In the genomic region with DNA sequence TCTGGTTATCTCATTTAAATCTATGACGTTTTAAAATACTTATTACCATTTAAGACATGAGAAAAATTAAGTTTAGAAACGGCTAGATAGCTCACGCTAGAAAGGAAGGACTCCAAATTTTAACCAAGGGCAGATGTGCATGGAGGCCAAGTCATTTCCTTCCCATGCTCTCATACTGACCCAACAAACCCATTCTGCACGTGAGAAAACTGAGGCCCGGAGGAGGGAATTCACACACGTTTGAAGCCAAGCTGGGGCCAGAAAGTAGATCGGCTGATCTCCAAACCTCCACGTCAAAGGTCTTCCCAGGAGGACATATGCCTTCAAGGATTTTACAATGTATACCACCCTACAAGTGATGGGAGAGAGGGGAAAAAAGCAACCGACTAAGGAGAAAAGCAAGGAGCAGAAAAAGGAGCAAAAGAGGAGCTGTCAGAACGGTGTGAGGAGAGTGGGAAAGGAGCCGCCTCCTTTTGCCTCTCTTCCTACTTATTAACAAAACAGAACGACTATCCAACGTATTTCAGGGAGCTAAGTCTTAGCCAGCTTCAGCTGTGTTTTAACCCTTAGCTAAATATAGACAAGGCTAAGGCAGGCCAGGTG, we compare ENCODE assay signal across 8 cellular contexts. TPM values are rescaled to one million over a fixed set of nuclear protein-coding genes. Genes with fewer than 3 reads are reported as not detected.
DNase-seq lines count a peak whose midpoint lies in the region; ATAC-seq, FAIRE-seq and TF ChIP-seq lines count a peak whose summit lies in the region.

No MANE protein-coding gene starts in this region.

- POLR2A ChIA-PET in activated CD8-positive, alpha-beta T cell treated with anti-CD3 and anti-CD28 coated beads for 36 hours (lab: Charles Lee): interaction anchor here (1.0 to 1.3 kb wide), 3 partner anchors 13 to 24 kb away, joined by 3 to 5 read pairs (median 4); no protein-coding TSS in a partner anchor

- WGBS in hepatocyte (ENCODE audit: low lambda C conversion rate, missing lambda C conversion rate): 33% methylated on average over 13 of the region's 13 CpGs
- WGBS in smooth muscle cell (ENCODE audit: low lambda C conversion rate): 42% methylated on average over 13 of the region's 13 CpGs

- TF ChIP-seq CTCF in activated CD8-positive, alpha-beta T cell treated with anti-CD3 and anti-CD28 coated beads for 36 hours (IDR thresholded peaks at IDR 0.05): no peak
- TF ChIP-seq CTCF in hepatocyte (IDR thresholded peaks at IDR 0.05; ENCODE audit: poor library complexity) (no peak), smooth muscle cell (IDR thresholded peaks at IDR 0.05; ENCODE audit: borderline replicate concordance, insufficient read depth, poor library complexity, severe bottlenecking) (no peak)

- peaks cover 27% of the 10 kb centered on the region for H4K20me1 ChIP-seq in hepatocyte (ENCODE audit: insufficient read depth, poor library complexity, severe bottlenecking)
- peaks cover 21% of the 10 kb centered on the region for H4K20me1 ChIP-seq in smooth muscle cell (ENCODE audit: low read depth)

- H3K4me1 ChIP-seq in hepatocyte (ENCODE audit: insufficient read depth) (no peaks in the 10 kb centered on the region), smooth muscle cell (ENCODE audit: low read depth) (peaks cover 9% of the 10 kb centered on the region)

- H3K4me2 ChIP-seq in hepatocyte (peak overlapping the region; percentile 76), smooth muscle cell (peak overlapping the region; percentile 99)

- CTCF ChIA-PET in activated CD8-positive, alpha-beta T cell treated with anti-CD3 and anti-CD28 coated beads for 36 hours (lab: Charles Lee): interaction anchor here (0.6 to 1.5 kb wide), 7 partner anchors 8 to 96 kb away, joined by 3 to 8 read pairs (median 5); no protein-coding TSS in a partner anchor

- H3K36me3 Mint-ChIP-seq in activated CD8-positive, alpha-beta T cell treated with anti-CD3 and anti-CD28 coated beads for 36 hours (ENCODE audit: low read depth): peaks cover 30% of the 10 kb centered on the region

- FAIRE-seq in GM12891 (lab: Jason Lieb, UNC): no peak

- H3K9me3 Mint-ChIP-seq in activated CD8-positive, alpha-beta T cell treated with anti-CD3 and anti-CD28 coated beads for 36 hours: no peaks in the 10 kb centered on the region

- H3K79me2 ChIP-seq in hepatocyte (peaks cover 35% of the 10 kb centered on the region), smooth muscle cell (ENCODE audit: low read depth) (peaks cover 30% of the 10 kb centered on the region)

- H3K27me3 Mint-ChIP-seq in activated CD8-positive, alpha-beta T cell treated with anti-CD3 and anti-CD28 coated beads for 36 hours: no peaks in the 10 kb centered on the region

- H3K9ac ChIP-seq in smooth muscle cell (ENCODE audit: low read depth): peak overlapping the region; percentile 73

- H3K9me2 ChIP-seq in hepatocyte (replicated peaks; ENCODE audit: insufficient read depth): no peaks in the 10 kb centered on the region

- H3K27ac Mint-ChIP-seq in activated CD8-positive, alpha-beta T cell treated with anti-CD3 and anti-CD28 coated beads for 36 hours: peak overlapping the region; percentile 91

- peak overlapping the region; percentile 87 for H2AFZ ChIP-seq in hepatocyte
- H2AFZ ChIP-seq in smooth muscle cell (ENCODE audit: low read depth): peak overlapping the region; percentile 92

- H3K27me3 ChIP-seq in hepatocyte: no peaks in the 10 kb centered on the region
- H3K27me3 ChIP-seq in smooth muscle cell (ENCODE audit: low read depth): no peaks in the 10 kb centered on the region

- H3K4me1 Mint-ChIP-seq in activated CD8-positive, alpha-beta T cell treated with anti-CD3 and anti-CD28 coated beads for 36 hours (ENCODE audit: low read depth): peaks cover 23% of the 10 kb centered on the region

- peak overlapping the region; percentile 94 for H3K4me3 Mint-ChIP-seq in activated CD8-positive, alpha-beta T cell treated with anti-CD3 and anti-CD28 coated beads for 36 hours

- H3K27ac ChIP-seq in hepatocyte (peak overlapping the region; percentile 93), smooth muscle cell (ENCODE audit: low read depth) (peak overlapping the region; percentile 79)

- ATAC-seq in activated CD8-positive, alpha-beta T cell treated with anti-CD3 and anti-CD28 coated beads for 36 hours: peak; percentile 3

- H3K36me3 ChIP-seq in hepatocyte (replicated peaks; ENCODE audit: insufficient read depth, low read depth) (no peaks in the 10 kb centered on the region), smooth muscle cell (ENCODE audit: low read depth) (peaks cover under 1% of the 10 kb centered on the region)

- intact Hi-C loops in activated CD8-positive, alpha-beta T cell treated with anti-CD3 and anti-CD28 coated beads for 36 hours (cut with micrococcal nuclease): no loop called here

- DNase-seq in NCI-H2171 treated with DMSO at 0.1 percent for 48 hours (lab: John Stamatoyannopoulos, UW): peak; percentile 62
- DNase-seq in NCI-H2171 (lab: John Stamatoyannopoulos, UW): no peak
- DNase-seq in activated CD8-positive, alpha-beta T cell treated with anti-CD3 and anti-CD28 coated beads for 36 hours: no peak
- no peak for DNase-seq in hepatocyte (ENCODE audit: low spot score)
- DNase-seq in smooth muscle cell (lab: John Stamatoyannopoulos, UW; ENCODE audit: unreplicated experiment): no peak
- DNase-seq in stimulated activated CD4-positive, alpha-beta T cell treated with anti-CD3 and anti-CD28 coated beads, Interleukin-4, amount 100 ng/mL, for 24 hours: no peak
- no peak for DNase-seq in GM12891 (ENCODE audit: insufficient read length, low spot score)
- DNase-seq in stimulated activated CD4-positive, alpha-beta T cell treated with anti-CD3 and anti-CD28 coated beads, Interleukin-4, amount 100 ng/mL, for 1 hour: no peak

- peak overlapping the region; percentile 6 for H3K4me3 ChIP-seq in hepatocyte
- H3K4me3 ChIP-seq in smooth muscle cell: peak overlapping the region; percentile 87

- peaks cover 6% of the 10 kb centered on the region for H3F3A ChIP-seq in smooth muscle cell (ENCODE audit: low read depth)

- TF ChIP-seq POLR2A in GM12891 (IDR thresholded peaks at IDR 0.05; ENCODE audit: low read depth, low read length): no peak

- H3K9me3 ChIP-seq in hepatocyte (ENCODE audit: low read depth): no peaks in the 10 kb centered on the region
- H3K9me3 ChIP-seq in smooth muscle cell (replicated peaks; ENCODE audit: low read depth): no peaks in the 10 kb centered on the region

TF ChIP-seq in GM12891, 5 proteins besides CTCF, POLR2A, EP300 and RAD21:
- TF ChIP-seq POU2F2 (IDR thresholded peaks at IDR 0.05; ENCODE audit: low read depth, low read length): no peak
- TF ChIP-seq POLR2AphosphoS5 (IDR thresholded peaks at IDR 0.05; ENCODE audit: low read depth, low read length): no peak
- TF ChIP-seq SPI1 (IDR thresholded peaks at IDR 0.05; ENCODE audit: low read depth, low read length): no peak
- no peak for TF ChIP-seq PAX5 (IDR thresholded peaks at IDR 0.05; ENCODE audit: insufficient read depth, low read length, severe bottlenecking)
- TF ChIP-seq TAF1 (IDR thresholded peaks at IDR 0.05; ENCODE audit: low read depth, low read length): no peak
TF ChIP-seq in GM12891: peak in this region for 0.

RNA-seq across cellular contexts. Expression of gene SIRT1, which starts 0.6 kb away (rescaled TPM):
- 10 to 100 TPM; 27.5 to 29.8 TPM for total RNA-seq in activated CD8-positive, alpha-beta T cell treated with anti-CD3 and anti-CD28 coated beads for 36 hours
- total RNA-seq in hepatocyte: 21.2 and 24.3 TPM in 2 replicates
- 7.8 and 14.7 TPM in 2 replicates for polyA plus RNA-seq in hepatocyte
- total RNA-seq in smooth muscle cell: 14.9 and 22.7 TPM in 2 replicates
- 8.0 and 9.1 TPM in 2 replicates for polyA plus RNA-seq in smooth muscle cell
- polyA plus RNA-seq in GM12891 (2012; ENCODE audit: low read depth, missing spikeins): 5.1 TPM

RNA-seq across cellular contexts. Expression of gene DNAJC12, which starts 45.8 kb away (rescaled TPM):
- 10 to 100 TPM; 29.1 to 32.5 TPM for total RNA-seq in activated CD8-positive, alpha-beta T cell treated with anti-CD3 and anti-CD28 coated beads for 36 hours
- total RNA-seq in hepatocyte (13.4 and 16.7 TPM in 2 replicates), smooth muscle cell (2.1 and 3.7 TPM in 2 replicates)
- polyA plus RNA-seq in hepatocyte (6.2 and 8.1 TPM in 2 replicates), smooth muscle cell (0.82 and 1.4 TPM in 2 replicates)
- 1.5 TPM for polyA plus RNA-seq in GM12891 (2012; ENCODE audit: low read depth, missing spikeins)
